In the genomic region with DNA sequence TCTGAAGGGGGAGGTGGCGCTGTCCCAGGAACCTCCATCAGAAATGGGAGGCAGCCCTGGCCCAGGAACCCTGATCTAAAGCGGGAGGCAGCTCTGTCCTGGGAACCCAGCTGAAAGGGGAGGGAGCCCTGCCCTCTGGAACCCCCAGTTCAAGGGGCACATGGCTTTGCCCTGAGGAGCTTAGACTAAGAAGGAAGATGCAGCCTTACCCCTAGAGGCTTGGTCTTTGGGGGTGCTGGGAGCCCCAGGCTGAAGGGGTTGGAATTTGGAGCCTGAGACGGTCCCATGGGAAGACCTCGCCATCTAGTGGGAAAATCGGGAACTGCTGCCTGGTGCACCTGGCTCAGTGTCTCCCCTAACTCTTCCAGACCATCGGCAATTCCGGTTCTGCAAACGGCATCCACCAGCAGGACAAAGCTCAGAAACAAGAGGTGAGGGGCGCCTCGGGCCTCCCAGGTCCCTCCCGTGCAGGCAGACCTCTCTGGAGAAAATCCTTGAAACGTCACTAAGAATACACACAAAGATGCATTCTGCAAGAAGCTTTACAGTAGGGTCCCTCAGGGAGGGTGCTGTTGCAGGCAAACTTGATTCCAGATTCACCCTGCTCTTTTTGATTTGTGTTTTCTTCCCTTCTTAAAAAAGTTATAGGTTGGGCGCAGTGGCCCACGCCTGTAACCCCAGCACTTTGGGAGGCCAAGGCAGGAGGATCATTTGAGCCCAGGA, we compare ENCODE assay signal across 8 cellular contexts. TPM values are rescaled to one million over a fixed set of nuclear protein-coding genes. Genes with fewer than 3 reads are reported as not detected.
A peak's percentile ranks its signal among the peaks of the same experiment; 100 is the strongest.
DNase-seq lines count a peak whose midpoint lies in the region; ATAC-seq and TF ChIP-seq lines count a peak whose summit lies in the region.

No MANE protein-coding gene starts in this region.

- intact Hi-C loops in activated CD4-positive, alpha-beta T cell treated with anti-CD3 and anti-CD28 coated beads, Interleukin-2, amount 10 ng/mL, durations not matched to agents 24 days and 14 days (cut with micrococcal nuclease), result loop anchor here (1.0 kb wide), 2 partner anchors 195 to 333 kb away; no protein-coding TSS in a partner anchor

- H3K27me3 ChIP-seq in lung (ENCODE audit: control insufficient read depth, insufficient read depth), result no peaks in the 10 kb centered on the region

- TF ChIP-seq CTCF in GM12874 (IDR thresholded peaks at IDR 0.05; ENCODE audit: insufficient read depth, low read depth, low read length) (peak; percentile 94), coronary artery (IDR thresholded peaks at IDR 0.05) (peak; percentile 96), lung (IDR thresholded peaks at IDR 0.05; ENCODE audit: control extremely low read depth, extremely low read depth) (peak; percentile 92)

- H3K4me1 ChIP-seq in lung (ENCODE audit: control insufficient read depth in 2 of 2, insufficient read depth in 2 of 2, low read length in 2 of 2), result no peaks in the 10 kb centered on the region

- H3K4me3 Mint-ChIP-seq in activated CD4-positive, alpha-beta T cell treated with anti-CD3 and anti-CD28 coated beads, Interleukin-2, amount 10 ng/mL, durations not matched to agents 24 days and 14 days, result no peak overlapping the region

- DNase-seq in A172 (ENCODE audit: low spot score) (peak; percentile 79), NCI-H2196 (lab: John Stamatoyannopoulos, UW; ENCODE audit: unreplicated experiment) (peak; percentile 82), coronary artery (ENCODE audit: low spot score) (peak; percentile 76), lung (ENCODE audit: low spot score) (peak; percentile 64)
- peak; percentile 92 for DNase-seq in activated CD4-positive, alpha-beta T cell treated with anti-CD3 and anti-CD28 coated beads, Interleukin-2, amount 10 ng/mL, durations not matched to agents 24 days and 14 days
- peak; percentile 64 for DNase-seq in stimulated activated CD8-positive, alpha-beta memory T cell treated with anti-CD3 and anti-CD28 coated beads, Interleukin-15, amount 100 ng/mL, for 1 hour (ENCODE audit: low read depth)

- peaks cover 0 to 22% of the 10 kb centered on the region in 2 donors for H3K36me3 ChIP-seq in lung (ENCODE audit: control insufficient read depth in 2 of 2, insufficient read depth in 2 of 2, low read length in 2 of 2)

- H3K27ac Mint-ChIP-seq in activated CD4-positive, alpha-beta T cell treated with anti-CD3 and anti-CD28 coated beads, Interleukin-2, amount 10 ng/mL, durations not matched to agents 24 days and 14 days, result no peak overlapping the region

- peaks cover 2% of the 10 kb centered on the region for H3K4me1 Mint-ChIP-seq in activated CD4-positive, alpha-beta T cell treated with anti-CD3 and anti-CD28 coated beads, Interleukin-2, amount 10 ng/mL, durations not matched to agents 24 days and 14 days

- no peaks in the 10 kb centered on the region for H3K27me3 Mint-ChIP-seq in activated CD4-positive, alpha-beta T cell treated with anti-CD3 and anti-CD28 coated beads, Interleukin-2, amount 10 ng/mL, durations not matched to agents 24 days and 14 days

- H3K4me3 ChIP-seq in coronary artery, result no peak overlapping the region
- H3K4me3 ChIP-seq in lung, result no peak overlapping the region

- no peaks in the 10 kb centered on the region for H3K9me3 ChIP-seq in lung (ENCODE audit: control insufficient read depth in 2 of 2, insufficient read depth in 1 of 2, low read length in 1 of 2)

- ATAC-seq in lung (ENCODE audit: insufficient read depth, low FRiP score), result no peak
- ATAC-seq in HG02571 (IDR thresholded peaks at IDR 0.05; ENCODE audit: unreplicated experiment), result no peak

- no peaks in the 10 kb centered on the region for H3K9me3 Mint-ChIP-seq in activated CD4-positive, alpha-beta T cell treated with anti-CD3 and anti-CD28 coated beads, Interleukin-2, amount 10 ng/mL, durations not matched to agents 24 days and 14 days

- H3K36me3 Mint-ChIP-seq in activated CD4-positive, alpha-beta T cell treated with anti-CD3 and anti-CD28 coated beads, Interleukin-2, amount 10 ng/mL, durations not matched to agents 24 days and 14 days (ENCODE audit: low read depth), result no peaks in the 10 kb centered on the region

- H3K27ac ChIP-seq in coronary artery (no peak overlapping the region), lung (ENCODE audit: low read depth in 1 of 2, low read length in 1 of 2) (no peak overlapping the region)

- 42 to 46% methylated on average over 14 of the region's 14 CpGs for WGBS in lung, 2 donors

RNA-seq across cellular contexts. Expression of gene GTF2IRD1, which starts 52.4 kb away (rescaled TPM):
- total RNA-seq in A172 (2014; rRNA removed; shearing (Covaris generic)), result 25.2 and 54.7 TPM in 2 replicates
- total RNA-seq in activated CD4-positive, alpha-beta T cell treated with anti-CD3 and anti-CD28 coated beads, Interleukin-2, amount 10 ng/mL, durations not matched to agents 24 days and 14 days, result 1.4 and 2.7 TPM in 2 replicates
- total RNA-seq in lung, result 10 to 100 TPM; 14.4 to 24.1 TPM
- 10 to 100 TPM in 1 of 2 donors, 1 to 10 TPM in 1; 9.3 to 20.0 TPM for polyA plus RNA-seq in lung
